ENCODE assay signal across 33 cellular contexts in genomic region chr6:335572-335971, GRCh38. TPM values are rescaled to one million over a fixed set of nuclear protein-coding genes. Genes with fewer than 3 reads are reported as not detected.
DNase-seq lines count a peak whose midpoint lies in the region; ATAC-seq and TF ChIP-seq lines count a peak whose summit lies in the region.
"Had no signal": no experiment of that assay in that cellular context is flagged by ENCODE, and none has a peak within 500 bp of the region (broad histone marks: within the 10 kb centered on the region; RNA-seq: fewer than 3 reads in every experiment).

No MANE protein-coding gene starts in this region.

- H3K9ac ChIP-seq in BLaER1 treated with 17β-estradiol and CSF1 and Interleukin-3, amounts not matched to agents 10 nM and 100 nM = peak overlapping the region in 1 of 11 experiments; percentile 65; a peak in 1 of 22 replicates

- no peak overlapping the region for H3K4me3 Mint-ChIP-seq in activated CD8-positive, alpha-beta T cell treated with anti-CD3 and anti-CD28 coated beads, Interleukin-2, amount 10 ng/mL, durations not matched to agents 7 days and 5 days
- H3K4me3 Mint-ChIP-seq in activated CD8-positive, alpha-beta T cell treated with anti-CD3 and anti-CD28 coated beads for 36 hours = no peak overlapping the region
- H3K4me3 Mint-ChIP-seq in dendritic cell treated with granulocyte-macrophage colony-stimulating factor and Interleukin-4, amounts not matched to agents 40 ng/mL and 50 ng/mL, for 4 days = no peak overlapping the region
- no peak overlapping the region for H3K4me3 Mint-ChIP-seq in naive thymus-derived CD4-positive, alpha-beta T cell
- H3K4me3 Mint-ChIP-seq: activated CD4-positive, alpha-beta T cell treated with anti-CD3 and anti-CD28 coated beads for 36 hours; activated naive CD4-positive, alpha-beta T cell treated with anti-CD3 and anti-CD28 coated beads for 36 hours; endodermal cell; T-helper 1 cell treated with Interleukin-12 subunit alpha and Interleukin-12 subunit beta and Interleukin-4 antibody, amounts not matched to agents 30 μg/mL and 1 μg/mL, for 36 hours had no signal

- H3K4me2 ChIP-seq in BLaER1 treated with 17β-estradiol and CSF1 and Interleukin-3, amounts not matched to agents 10 nM and 100 nM = peak overlapping the region; percentile 74 to 95 (median 86)

- intact Hi-C loops in activated CD8-positive, alpha-beta T cell treated with anti-CD3 and anti-CD28 coated beads for 36 hours (cut with micrococcal nuclease) = no loop called here
- intact Hi-C loops in dendritic cell treated with granulocyte-macrophage colony-stimulating factor and Interleukin-4, amounts not matched to agents 40 ng/mL and 50 ng/mL, for 4 days (cut with micrococcal nuclease) = loop anchor here (2.0 to 5.0 kb wide), 2 partner anchors 23 to 57 kb away; partner anchors contain the start of gene IRF4
- intact Hi-C loops in thyroid gland (cut with DNase I) = no loop called here
- intact Hi-C loops in naive thymus-derived CD4-positive, alpha-beta T cell (cut with micrococcal nuclease) = loop anchor here in 1 of 2 donors (5.0 kb wide), 1 partner anchor 42 kb away; no protein-coding TSS in a partner anchor

- no peak for DNase-seq in activated CD8-positive, alpha-beta T cell treated with anti-CD3 and anti-CD28 coated beads, Interleukin-2, amount 10 ng/mL, durations not matched to agents 7 days and 5 days
- no peak for DNase-seq in activated CD8-positive, alpha-beta T cell treated with anti-CD3 and anti-CD28 coated beads for 36 hours
- DNase-seq in pons (ENCODE audit: low spot score) (peak; percentile 51), thyroid gland (no peak)
- DNase-seq in activated CD4-positive, alpha-beta T cell treated with anti-CD3 and anti-CD28 coated beads, Interleukin-2, amount 50 U/mL, for 48 hours = no peak
- DNase-seq in naive thymus-derived CD4-positive, alpha-beta T cell = no peak
- DNase-seq: activated CD4-positive, alpha-beta T cell treated with anti-CD3 and anti-CD28 coated beads for 36 hours; activated naive CD4-positive, alpha-beta T cell treated with anti-CD3 and anti-CD28 coated beads for 36 hours; activated T-cell treated with anti-CD3 and anti-CD28 coated beads, Interleukin-2, amount 50 U/mL, for 72 hours; AML-193; amygdala; DMS53; endodermal cell; foreskin fibroblast; GOT3; heart left ventricle; Karpas-422; kidney glomerular epithelial cell; mesendoderm; naive thymus-derived CD8-positive, alpha-beta T cell; NCI-H1417 treated with DMSO at 0.1 percent for 48 hours; NCI-H2081; NCI-H345; stimulated activated CD4-positive, alpha-beta T cell treated with anti-CD3 and anti-CD28 coated beads, Interleukin-2, amount 100 ng/mL, for 48 hours had no signal

- H3K9me3 ChIP-seq in BLaER1 treated with 17β-estradiol and CSF1 and Interleukin-3, amounts not matched to agents 10 nM and 100 nM (replicated peaks in 1 of 11) = peaks cover 0 to under 1% (median 0%) of the 10 kb centered on the region in 11 experiments; a peak in 3 of 22 replicates
- H3K9me3 ChIP-seq in thyroid gland = no peaks in the 10 kb centered on the region
- no peaks in the 10 kb centered on the region for H3K9me3 ChIP-seq in naive thymus-derived CD4-positive, alpha-beta T cell (ENCODE audit: control insufficient read depth in 2 of 3, low read length in 3 of 3)
- H3K9me3 ChIP-seq: heart left ventricle had no signal

- H3K4me3 ChIP-seq in BLaER1 treated with 17β-estradiol and CSF1 and Interleukin-3, amounts not matched to agents 10 nM and 100 nM = no peak overlapping the region
- H3K4me3 ChIP-seq in thyroid gland (replicated peaks in 1 of 3) = no peak overlapping the region
- H3K4me3 ChIP-seq in naive thymus-derived CD4-positive, alpha-beta T cell (ENCODE audit: low read length) = no peak overlapping the region
- H3K4me3 ChIP-seq: coronary artery, heart left ventricle had no signal

- no peak for TF ChIP-seq CTCF in activated CD8-positive, alpha-beta T cell treated with anti-CD3 and anti-CD28 coated beads for 36 hours (IDR thresholded peaks at IDR 0.05)
- no peak for TF ChIP-seq CTCF in thyroid gland (IDR thresholded peaks at IDR 0.05)

- H3K27ac Mint-ChIP-seq in activated CD8-positive, alpha-beta T cell treated with anti-CD3 and anti-CD28 coated beads, Interleukin-2, amount 10 ng/mL, durations not matched to agents 7 days and 5 days = peak overlapping the region; percentile 89
- H3K27ac Mint-ChIP-seq in activated CD8-positive, alpha-beta T cell treated with anti-CD3 and anti-CD28 coated beads for 36 hours = no peak overlapping the region
- peak overlapping the region; percentile 97 for H3K27ac Mint-ChIP-seq in dendritic cell treated with granulocyte-macrophage colony-stimulating factor and Interleukin-4, amounts not matched to agents 40 ng/mL and 50 ng/mL, for 4 days
- H3K27ac Mint-ChIP-seq in naive thymus-derived CD4-positive, alpha-beta T cell = no peak overlapping the region
- H3K27ac Mint-ChIP-seq: activated CD4-positive, alpha-beta T cell treated with anti-CD3 and anti-CD28 coated beads for 36 hours; activated naive CD4-positive, alpha-beta T cell treated with anti-CD3 and anti-CD28 coated beads for 36 hours; activated T-cell treated with anti-CD3 and anti-CD28 coated beads, Interleukin-2, amount 50 U/mL, for 72 hours; endodermal cell; T-helper 1 cell treated with Interleukin-12 subunit alpha and Interleukin-12 subunit beta and Interleukin-4 antibody, amounts not matched to agents 30 μg/mL and 1 μg/mL, for 36 hours had no signal

- POLR2A ChIA-PET in activated CD8-positive, alpha-beta T cell treated with anti-CD3 and anti-CD28 coated beads, Interleukin-2, amount 10 ng/mL, durations not matched to agents 7 days and 5 days (lab: Charles Lee) = interaction anchor here (5.8 kb wide), 1 partner anchor 56 kb away, joined by 80 read pairs; the partner anchor contains the start of gene IRF4
- POLR2A ChIA-PET in activated CD8-positive, alpha-beta T cell treated with anti-CD3 and anti-CD28 coated beads for 36 hours (lab: Charles Lee) = no interaction called here
- POLR2A ChIA-PET in naive thymus-derived CD4-positive, alpha-beta T cell (lab: Charles Lee) = no interaction called here

- H3K4me1 ChIP-seq in BLaER1 treated with 17β-estradiol and CSF1 and Interleukin-3, amounts not matched to agents 10 nM and 100 nM = peaks cover 75 to 93% (median 85%) of the 10 kb centered on the region in 10 experiments
- peaks cover 0 to 14% of the 10 kb centered on the region in 2 donors for H3K4me1 ChIP-seq in thyroid gland
- peaks cover 21 to 25% of the 10 kb centered on the region in 2 donors for H3K4me1 ChIP-seq in naive thymus-derived CD4-positive, alpha-beta T cell (ENCODE audit: control insufficient read depth in 2 of 2, insufficient read depth in 2 of 2, low read length in 2 of 2)

- no peak for ATAC-seq in activated CD8-positive, alpha-beta T cell treated with anti-CD3 and anti-CD28 coated beads, Interleukin-2, amount 10 ng/mL, durations not matched to agents 7 days and 5 days
- no peak for ATAC-seq in activated CD8-positive, alpha-beta T cell treated with anti-CD3 and anti-CD28 coated beads for 36 hours
- no peak for ATAC-seq in naive thymus-derived CD4-positive, alpha-beta T cell
- ATAC-seq: activated CD4-positive, alpha-beta T cell treated with anti-CD3 and anti-CD28 coated beads for 36 hours; activated T-cell treated with anti-CD3 and anti-CD28 coated beads, Interleukin-2, amount 50 U/mL, for 72 hours; esophagus mucosa; naive thymus-derived CD8-positive, alpha-beta T cell; stimulated activated effector memory CD8-positive, alpha-beta T cell treated with anti-CD3 and anti-CD28 coated beads, Interleukin-12 subunit alpha, Interleukin-12 subunit beta, amount 100 ng/mL, for 72 hours had no signal

- CTCF ChIA-PET in activated CD8-positive, alpha-beta T cell treated with anti-CD3 and anti-CD28 coated beads, Interleukin-2, amount 10 ng/mL, durations not matched to agents 7 days and 5 days (lab: Charles Lee) = no interaction called here
- CTCF ChIA-PET in activated CD8-positive, alpha-beta T cell treated with anti-CD3 and anti-CD28 coated beads for 36 hours (lab: Charles Lee) = no interaction called here
- CTCF ChIA-PET in naive thymus-derived CD4-positive, alpha-beta T cell (lab: Charles Lee) = no interaction called here

- H3K9me3 Mint-ChIP-seq in activated CD8-positive, alpha-beta T cell treated with anti-CD3 and anti-CD28 coated beads, Interleukin-2, amount 10 ng/mL, durations not matched to agents 7 days and 5 days (ENCODE audit: insufficient read depth) = no peaks in the 10 kb centered on the region
- H3K9me3 Mint-ChIP-seq in activated CD8-positive, alpha-beta T cell treated with anti-CD3 and anti-CD28 coated beads for 36 hours = no peaks in the 10 kb centered on the region
- no peaks in the 10 kb centered on the region for H3K9me3 Mint-ChIP-seq in dendritic cell treated with granulocyte-macrophage colony-stimulating factor and Interleukin-4, amounts not matched to agents 40 ng/mL and 50 ng/mL, for 4 days
- no peaks in the 10 kb centered on the region for H3K9me3 Mint-ChIP-seq in naive thymus-derived CD4-positive, alpha-beta T cell
- H3K9me3 Mint-ChIP-seq: activated naive CD4-positive, alpha-beta T cell treated with anti-CD3 and anti-CD28 coated beads for 36 hours; activated T-cell treated with anti-CD3 and anti-CD28 coated beads, Interleukin-2, amount 50 U/mL, for 72 hours; naive thymus-derived CD8-positive, alpha-beta T cell; stimulated activated effector memory CD8-positive, alpha-beta T cell treated with anti-CD3 and anti-CD28 coated beads, Interleukin-12 subunit alpha, Interleukin-12 subunit beta, amount 100 ng/mL, for 72 hours; T-helper 1 cell treated with Interleukin-12 subunit alpha and Interleukin-12 subunit beta and Interleukin-4 antibody, amounts not matched to agents 30 μg/mL and 1 μg/mL, for 36 hours had no signal

- H3K36me3 Mint-ChIP-seq in activated CD8-positive, alpha-beta T cell treated with anti-CD3 and anti-CD28 coated beads, Interleukin-2, amount 10 ng/mL, durations not matched to agents 7 days and 5 days (ENCODE audit: low read depth) = no peaks in the 10 kb centered on the region
- H3K36me3 Mint-ChIP-seq in activated CD8-positive, alpha-beta T cell treated with anti-CD3 and anti-CD28 coated beads for 36 hours (ENCODE audit: low read depth) = no peaks in the 10 kb centered on the region
- peaks cover 24% of the 10 kb centered on the region for H3K36me3 Mint-ChIP-seq in dendritic cell treated with granulocyte-macrophage colony-stimulating factor and Interleukin-4, amounts not matched to agents 40 ng/mL and 50 ng/mL, for 4 days (ENCODE audit: low read depth)
- peaks cover 0 to under 1% (median 0%) of the 10 kb centered on the region in 5 donors for H3K36me3 Mint-ChIP-seq in naive thymus-derived CD4-positive, alpha-beta T cell
- H3K36me3 Mint-ChIP-seq: stimulated activated effector memory CD8-positive, alpha-beta T cell treated with anti-CD3 and anti-CD28 coated beads, Interleukin-12 subunit alpha, Interleukin-12 subunit beta, amount 100 ng/mL, for 72 hours had no signal

- H3K27me3 ChIP-seq in BLaER1 treated with 17β-estradiol and CSF1 and Interleukin-3, amounts not matched to agents 10 nM and 100 nM = no peaks in the 10 kb centered on the region
- H3K27me3 ChIP-seq in thyroid gland = no peaks in the 10 kb centered on the region
- no peaks in the 10 kb centered on the region for H3K27me3 ChIP-seq in naive thymus-derived CD4-positive, alpha-beta T cell (ENCODE audit: control insufficient read depth in 2 of 2, insufficient read depth in 2 of 2, low read length in 2 of 2)
- H3K27me3 ChIP-seq: heart left ventricle had no signal

- WGBS in thyroid gland, 2 donors = 80 to 83% methylated on average over 6 of the region's 6 CpGs

- H3K36me3 ChIP-seq in BLaER1 treated with 17β-estradiol and CSF1 and Interleukin-3, amounts not matched to agents 10 nM and 100 nM = peaks cover 0 to 5% (median 0%) of the 10 kb centered on the region in 11 experiments; a peak in 1 of 22 replicates
- H3K36me3 ChIP-seq in thyroid gland = no peaks in the 10 kb centered on the region
- H3K36me3 ChIP-seq in naive thymus-derived CD4-positive, alpha-beta T cell (ENCODE audit: control insufficient read depth in 2 of 3, insufficient read depth in 3 of 3, low read length in 3 of 3) = no peaks in the 10 kb centered on the region
- H3K36me3 ChIP-seq: heart left ventricle had no signal

- peak overlapping the region in 9 of 11 experiments; percentile 52 to 81 (median 69); a peak in 12 of 22 replicates for H3K27ac ChIP-seq in BLaER1 treated with 17β-estradiol and CSF1 and Interleukin-3, amounts not matched to agents 10 nM and 100 nM
- H3K27ac ChIP-seq in thyroid gland = no peak overlapping the region
- H3K27ac ChIP-seq in naive thymus-derived CD4-positive, alpha-beta T cell (ENCODE audit: low read depth, low read length) = no peak overlapping the region
- H3K27ac ChIP-seq: coronary artery had no signal

- no peak for TF ChIP-seq POLR2A in thyroid gland (IDR thresholded peaks at IDR 0.05)

- peaks cover 0 to 10% (median 0%) of the 10 kb centered on the region in 11 experiments; a peak in 1 of 22 replicates for H4K20me1 ChIP-seq in BLaER1 treated with 17β-estradiol and CSF1 and Interleukin-3, amounts not matched to agents 10 nM and 100 nM

- H3K27me3 Mint-ChIP-seq in activated CD8-positive, alpha-beta T cell treated with anti-CD3 and anti-CD28 coated beads, Interleukin-2, amount 10 ng/mL, durations not matched to agents 7 days and 5 days (ENCODE audit: low read depth) = no peaks in the 10 kb centered on the region
- no peaks in the 10 kb centered on the region for H3K27me3 Mint-ChIP-seq in activated CD8-positive, alpha-beta T cell treated with anti-CD3 and anti-CD28 coated beads for 36 hours
- no peaks in the 10 kb centered on the region for H3K27me3 Mint-ChIP-seq in dendritic cell treated with granulocyte-macrophage colony-stimulating factor and Interleukin-4, amounts not matched to agents 40 ng/mL and 50 ng/mL, for 4 days
- no peaks in the 10 kb centered on the region for H3K27me3 Mint-ChIP-seq in naive thymus-derived CD4-positive, alpha-beta T cell
- H3K27me3 Mint-ChIP-seq: activated CD4-positive, alpha-beta T cell treated with anti-CD3 and anti-CD28 coated beads for 36 hours; naive thymus-derived CD8-positive, alpha-beta T cell had no signal

- peaks cover 52% of the 10 kb centered on the region for H3K4me1 Mint-ChIP-seq in activated CD8-positive, alpha-beta T cell treated with anti-CD3 and anti-CD28 coated beads, Interleukin-2, amount 10 ng/mL, durations not matched to agents 7 days and 5 days (ENCODE audit: low read depth)
- H3K4me1 Mint-ChIP-seq in activated CD8-positive, alpha-beta T cell treated with anti-CD3 and anti-CD28 coated beads for 36 hours (ENCODE audit: low read depth) = peaks cover 49% of the 10 kb centered on the region
- H3K4me1 Mint-ChIP-seq in dendritic cell treated with granulocyte-macrophage colony-stimulating factor and Interleukin-4, amounts not matched to agents 40 ng/mL and 50 ng/mL, for 4 days (ENCODE audit: low read depth) = peaks cover 57% of the 10 kb centered on the region
- peaks cover 28 to 50% (median 46%) of the 10 kb centered on the region in 7 donors for H3K4me1 Mint-ChIP-seq in naive thymus-derived CD4-positive, alpha-beta T cell
- H3K4me1 Mint-ChIP-seq: endodermal cell had no signal

RNA-seq across cellular contexts. Expression of gene DUSP22, which starts 43.3 kb away (rescaled TPM):
- 10 to 100 TPM; 32.6 to 33.2 TPM for total RNA-seq in activated CD8-positive, alpha-beta T cell treated with anti-CD3 and anti-CD28 coated beads, Interleukin-2, amount 10 ng/mL, durations not matched to agents 7 days and 5 days
- 10 to 100 TPM; 32.5 to 34.2 TPM for total RNA-seq in activated CD8-positive, alpha-beta T cell treated with anti-CD3 and anti-CD28 coated beads for 36 hours
- 10 to 100 TPM; 40.4 to 68.8 (median 59.4) TPM for total RNA-seq in thyroid gland
- total RNA-seq in naive thymus-derived CD4-positive, alpha-beta T cell = 10 to 100 TPM; 24.8 to 57.2 (median 51.0) TPM
- 10 to 100 TPM; 30.6 to 36.6 TPM for polyA plus RNA-seq in naive thymus-derived CD4-positive, alpha-beta T cell

RNA-seq across cellular contexts. Expression of gene IRF4, which starts 56.0 kb away (rescaled TPM):
- total RNA-seq in activated CD8-positive, alpha-beta T cell treated with anti-CD3 and anti-CD28 coated beads, Interleukin-2, amount 10 ng/mL, durations not matched to agents 7 days and 5 days = 10 to 100 TPM; 91.2 to 95.2 TPM
- total RNA-seq in activated CD8-positive, alpha-beta T cell treated with anti-CD3 and anti-CD28 coated beads for 36 hours = 100 to 1,000 TPM; 409 to 439 TPM
- 1 to 10 TPM in 3 of 4 donors, under 1 TPM in 1; 0.54 to 2.3 (median 1.3) TPM for total RNA-seq in thyroid gland
- 100 to 1,000 TPM in 1 of 5 experiments, 10 to 100 TPM in 4; 11.8 to 175 (median 27.1) TPM for total RNA-seq in naive thymus-derived CD4-positive, alpha-beta T cell
- 1 to 10 TPM; 3.2 to 8.2 TPM for polyA plus RNA-seq in naive thymus-derived CD4-positive, alpha-beta T cell
- total RNA-seq: A172, endodermal cell, G401, osteocyte had no signal

Comparison
In these comparisons a context has a peak if more than half of its experiments do, and no peak if none do; other contexts are left out.
1. H3K27ac Mint-ChIP-seq: peak in activated CD8-positive, alpha-beta T cell treated with anti-CD3 and anti-CD28 coated beads, Interleukin-2, amount 10 ng/mL, durations not matched to agents 7 days and 5 days (single experiment) and dendritic cell treated with granulocyte-macrophage colony-stimulating factor and Interleukin-4, amounts not matched to agents 40 ng/mL and 50 ng/mL, for 4 days (single experiment); none in activated CD8-positive, alpha-beta T cell treated with anti-CD3 and anti-CD28 coated beads for 36 hours (single experiment) and naive thymus-derived CD4-positive, alpha-beta T cell (0 of 9).
2. H3K27ac ChIP-seq: peak in BLaER1 treated with 17β-estradiol and CSF1 and Interleukin-3, amounts not matched to agents 10 nM and 100 nM (9 of 11); none in thyroid gland (0 of 3) and naive thymus-derived CD4-positive, alpha-beta T cell (single experiment).